29 cellular contexts compared by ENCODE assay signal in genomic region chr12:71421007-71421406, GRCh38. TPM values are rescaled to one million over a fixed set of nuclear protein-coding genes. Genes with fewer than 3 reads are reported as not detected.
"Had no signal": no experiment of that assay in that cellular context is flagged by ENCODE, and none has a peak within 500 bp of the region (broad histone marks: within the 10 kb centered on the region; RNA-seq: fewer than 3 reads in every experiment).

No MANE protein-coding gene starts in this region.

- H2AFZ ChIP-seq: hepatocyte had no signal

- H3K4me3 ChIP-seq: coronary artery, dorsolateral prefrontal cortex, esophagus muscularis mucosa, gastroesophageal sphincter, heart left ventricle, hepatocyte, left lung, lower lobe of right lung had no signal

- H3K79me2 ChIP-seq: hepatocyte had no signal

- H3K4me2 ChIP-seq: hepatocyte had no signal

- H3K4me1 ChIP-seq: esophagus muscularis mucosa, foreskin keratinocyte, gastroesophageal sphincter, heart left ventricle, left lung, lower lobe of right lung had no signal

- FAIRE-seq: colon, endothelial cell of umbilical vein, frontal cortex had no signal

- H3K9me3 ChIP-seq: esophagus muscularis mucosa, gastroesophageal sphincter, heart left ventricle, lower lobe of right lung had no signal

- H3K27me3 ChIP-seq: esophagus muscularis mucosa, gastroesophageal sphincter, hepatocyte, left lung had no signal

- DNase-seq: dermis blood vessel endothelial cell; dorsolateral prefrontal cortex; effector CD4-positive, alpha-beta T cell; effector memory CD4-positive, alpha-beta T cell; foreskin keratinocyte; heart left ventricle; hypothalamus; immature natural killer cell; islet precursor cell; left cardiac atrium; left ventricle myocardium superior; lower lobe of right lung; mesendoderm; midbrain had no signal

- H3K36me3 ChIP-seq: esophagus muscularis mucosa, gastroesophageal sphincter, heart left ventricle, left lung, lower lobe of right lung had no signal

- H3K27ac ChIP-seq: coronary artery, dorsolateral prefrontal cortex, esophagus muscularis mucosa, foreskin keratinocyte, gastroesophageal sphincter, heart left ventricle, hepatocyte, left lung, lower lobe of right lung had no signal

RNA-seq across cellular contexts. Expression of gene LGR5, which starts 18.6 kb away (rescaled TPM):
- total RNA-seq: dermis blood vessel endothelial cell, endothelial cell of umbilical vein, epithelial cell of proximal tubule, fibroblast of lung, fibroblast of villous mesenchyme, foreskin keratinocyte, kidney epithelial cell, left ventricle myocardium superior, lung microvascular endothelial cell, mononuclear cell, mucosa of gallbladder had no signal
- polyA plus RNA-seq: endothelial cell of umbilical vein, fibroblast of lung, foreskin keratinocyte, immature natural killer cell had no signal
